In the genomic region with DNA sequence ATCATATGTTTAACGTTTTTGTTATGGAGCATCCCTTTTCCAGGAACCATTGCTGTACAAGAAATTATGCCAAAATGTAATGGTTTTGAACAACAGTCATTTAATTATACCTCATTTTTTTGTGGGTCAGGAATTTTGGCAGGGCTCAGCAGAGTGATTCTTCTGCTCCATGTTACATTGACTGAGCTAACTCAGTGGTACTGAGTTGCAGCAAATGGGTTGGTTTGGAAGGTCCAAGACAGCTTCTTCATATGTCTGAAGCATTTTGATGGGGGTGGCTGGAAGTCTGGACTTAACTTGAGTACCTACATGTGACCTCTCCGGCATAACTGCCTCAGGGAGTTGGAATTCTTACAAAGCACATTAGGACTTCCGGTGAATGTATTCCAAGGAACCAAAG, we compare ENCODE assay signal across 27 cellular contexts.
"Had no signal": no experiment of that assay in that cellular context is flagged by ENCODE, and none has a peak within 500 bp of the region (broad histone marks: within the 10 kb centered on the region; RNA-seq: fewer than 3 reads in every experiment).

No MANE protein-coding gene starts in this region.

- ATAC-seq: esophagus mucosa; gastrocnemius medialis; heart right ventricle; left cardiac atrium; left lung; left ventricle myocardium superior; lower lobe of right lung; mucosa of descending colon; naive thymus-derived CD8-positive, alpha-beta T cell had no signal

- FAIRE-seq: endometrium, islet of Langerhans, keratinocyte had no signal

- H3K36me3 Mint-ChIP-seq: mesothelial cell of epicardium had no signal

- H3K9me3 ChIP-seq: gastrocnemius medialis had no signal

- H3K36me3 ChIP-seq: esophagus squamous epithelium, gastrocnemius medialis, heart right ventricle, left lung, lower lobe of right lung had no signal

- H3K4me1 ChIP-seq: esophagus squamous epithelium, gastrocnemius medialis, heart right ventricle, left lung, lower lobe of right lung had no signal

- H3K4me3 ChIP-seq: coronary artery, dorsolateral prefrontal cortex, esophagus squamous epithelium, gastrocnemius medialis, heart right ventricle, left lung, lower lobe of right lung, mucosa of descending colon had no signal

- H3K27ac Mint-ChIP-seq: naive thymus-derived CD8-positive, alpha-beta T cell had no signal

- H3K27me3 ChIP-seq: esophagus squamous epithelium, gastrocnemius medialis, heart right ventricle, left lung had no signal

- H3K4me3 Mint-ChIP-seq: mesothelial cell of epicardium; naive B cell; naive thymus-derived CD8-positive, alpha-beta T cell had no signal

- H3K27ac ChIP-seq: coronary artery, dorsolateral prefrontal cortex, epithelial cell of prostate, esophagus squamous epithelium, gastrocnemius medialis, heart right ventricle, left lung, lower lobe of right lung had no signal

- H3K27me3 Mint-ChIP-seq: naive thymus-derived CD8-positive, alpha-beta T cell had no signal

- DNase-seq: dermis blood vessel endothelial cell; dorsolateral prefrontal cortex; effector CD4-positive, alpha-beta T cell; erythroblast; esophagus squamous epithelium; foreskin fibroblast; foreskin melanocyte; gastrocnemius medialis; glutamatergic neuron; head of caudate nucleus; heart right ventricle; hippocampal formation; left cardiac atrium; left lung; left ventricle myocardium superior; lower lobe of right lung; mesenchymal stem cell; mucosa of descending colon; naive B cell; naive thymus-derived CD8-positive, alpha-beta T cell had no signal
